ENCODE assay signal across 16 cellular contexts in the genomic region with DNA sequence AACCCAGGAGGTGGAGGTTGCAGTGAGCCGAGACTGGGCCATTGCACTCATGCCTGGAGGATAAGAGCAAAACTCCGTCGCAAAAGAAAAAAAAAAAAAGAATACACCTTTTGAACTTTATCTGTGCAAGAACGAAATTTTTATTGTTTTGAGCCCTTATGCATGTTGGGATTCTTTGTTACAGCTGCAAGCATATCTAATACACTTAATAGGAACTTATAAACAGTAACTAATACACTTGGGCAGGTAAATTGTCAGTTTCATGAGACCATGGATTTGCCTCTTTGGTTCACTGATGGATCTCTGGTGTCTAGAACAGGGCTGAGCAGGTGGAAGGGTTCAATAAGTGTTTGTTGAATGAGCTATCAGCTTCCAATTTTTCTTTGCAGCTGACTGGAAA.
DNase-seq lines count a peak whose midpoint lies in the region; ATAC-seq and TF ChIP-seq lines count a peak whose summit lies in the region.
"Had no signal": no experiment of that assay in that cellular context is flagged by ENCODE, and none has a peak within 500 bp of the region (broad histone marks: within the 10 kb centered on the region; RNA-seq: fewer than 3 reads in every experiment).

No MANE protein-coding gene starts in this region.

- no peak for TF ChIP-seq RAD21 in HCT116 (IDR thresholded peaks at IDR 0.05; ENCODE audit: low read depth)

- POLR2A ChIA-PET in HCT116 (lab: Charles Lee), result interaction anchor here (0.7 to 1.3 kb wide), 2 partner anchors 23 to 27 kb away, joined by 3 read pairs; no protein-coding TSS in a partner anchor

- H3K4me3 ChIP-seq in ACC112 (ENCODE audit: low read depth, low read length) (peak overlapping the region; percentile 41), HCT116 (replicated peaks in 1 of 2; ENCODE audit: low read depth in 1 of 2, low read length in 2 of 2) (peak overlapping the region in 1 of 2 experiments; percentile 48; a peak in 1 of 4 replicates), adipocyte (ENCODE audit: low read length) (peak overlapping the region; percentile 66)

- intact Hi-C loops in HCT116 (cut with micrococcal nuclease), result no loop called here

- H3K9ac ChIP-seq in HCT116 (ENCODE audit: low read length) (peak overlapping the region; percentile 53; the same call in 1 of the 2 replicates), adipocyte (ENCODE audit: low read length) (peak overlapping the region; percentile 6)

- RAD21 ChIA-PET in HCT116 (lab: Charles Lee; ENCODE audit: low non-redundant PET in 1 of 2, low total read pairs in 2 of 2, uncharacterized antibody in 2 of 2, unreplicated experiment in 2 of 2), result interaction anchor here in 1 of 2 experiments (1.0 kb wide), 1 partner anchor 27 kb away, joined by 3 read pairs; no protein-coding TSS in a partner anchor

- no peak for DNase-seq in HCT116 (ENCODE audit: low read depth, low spot score)
- DNase-seq in adipocyte (ENCODE audit: low read depth), result no peak
- no peak for DNase-seq in foreskin keratinocyte
- DNase-seq in DMS53 (lab: John Stamatoyannopoulos, UW), result no peak
- no peak for DNase-seq in dedifferentiated amniotic fluid mesenchymal stem cell (ENCODE audit: extremely low spot score)
- DNase-seq: DMS79 treated with DMSO at 0.1 percent for 48 hours, H7, KG1, MV-4-11, NCI-H1694 treated with DMSO at 0.1 percent for 48 hours, NCI-H510A, OCI-M1 had no signal

- CTCF ChIA-PET in HCT116 (lab: Charles Lee), result interaction anchor here (0.9 kb wide), 1 partner anchor 120 kb away, joined by 3 read pairs; no protein-coding TSS in a partner anchor

- peak overlapping the region; percentile 75 for H3K4me2 ChIP-seq in HCT116 (ENCODE audit: low read length)

- H3K9me3 ChIP-seq in HCT116 (ENCODE audit: control insufficient read depth in 1 of 2, insufficient read depth in 1 of 2, low read depth in 1 of 2, low read length in 2 of 2) (peaks cover 0 to 4% of the 10 kb centered on the region in 2 experiments; a peak in 1 of 4 replicates), adipocyte (ENCODE audit: control insufficient read depth, low read length) (peaks cover 8% of the 10 kb centered on the region)

- ATAC-seq in HCT116, result no peak
- no peak for ATAC-seq in foreskin keratinocyte
- no peak for ATAC-seq in GM21447 (IDR thresholded peaks at IDR 0.05; ENCODE audit: unreplicated experiment)
- no peak for ATAC-seq in GM19463 (IDR thresholded peaks at IDR 0.05; ENCODE audit: unreplicated experiment)

- no peaks in the 10 kb centered on the region for H3K9me2 ChIP-seq in HCT116 (ENCODE audit: insufficient read depth)

- H3K36me3 ChIP-seq in ACC112 (ENCODE audit: insufficient read depth, low read length) (no peaks in the 10 kb centered on the region), HCT116 (ENCODE audit: control insufficient read depth in 1 of 2, insufficient read depth in 2 of 2, low read length in 2 of 2) (no peaks in the 10 kb centered on the region), adipocyte (ENCODE audit: control insufficient read depth, insufficient read depth, low read length, severe bottlenecking) (no peaks in the 10 kb centered on the region)

- peak overlapping the region; percentile 99 for H3K27ac ChIP-seq in ACC112 (ENCODE audit: low read depth, low read length)
- H3K27ac ChIP-seq in HCT116 (ENCODE audit: low read depth, low read length), result peak overlapping the region; percentile 91
- peak overlapping the region; percentile 29 for H3K27ac ChIP-seq in foreskin keratinocyte
- H3K27ac ChIP-seq: C4-2B had no signal

- H3K4me1 ChIP-seq in ACC112 (ENCODE audit: control insufficient read depth, insufficient read depth, low read length, unreplicated experiment) (peaks cover 40% of the 10 kb centered on the region), HCT116 (ENCODE audit: control insufficient read depth in 1 of 2, insufficient read depth in 2 of 2, low read length in 2 of 2) (peaks cover 24 to 60% of the 10 kb centered on the region in 2 experiments), adipocyte (ENCODE audit: control insufficient read depth, insufficient read depth, low read length) (peaks cover 44% of the 10 kb centered on the region), foreskin keratinocyte (peaks cover 33% of the 10 kb centered on the region)

- TF ChIP-seq POLR2A in HCT116 (IDR thresholded peaks at IDR 0.05; ENCODE audit: borderline replicate concordance, extremely low read depth, insufficient read depth, insufficient read length), result no peak

- H2AFZ ChIP-seq in ACC112 (ENCODE audit: low read length, unreplicated experiment) (no peak overlapping the region), HCT116 (ENCODE audit: low read depth, low read length, poor library complexity, severe bottlenecking) (peak overlapping the region; percentile 24)

- BruUV-seq in HCT116 (replicated peaks; lab: Mats Ljungman, UMichigan), result no TSS peak

- no peaks in the 10 kb centered on the region for H3K79me2 ChIP-seq in ACC112 (ENCODE audit: control insufficient read depth, insufficient read depth, low read length, unreplicated experiment)
- no peaks in the 10 kb centered on the region for H3K79me2 ChIP-seq in HCT116 (ENCODE audit: insufficient read depth, low read length)

- no peaks in the 10 kb centered on the region for H3K27me3 ChIP-seq in ACC112 (ENCODE audit: insufficient read depth, low read length)
- no peaks in the 10 kb centered on the region for H3K27me3 ChIP-seq in HCT116 (ENCODE audit: insufficient read depth, low read length)
- H3K27me3 ChIP-seq in adipocyte (replicated peaks; ENCODE audit: control insufficient read depth, insufficient read depth, low read length), result no peaks in the 10 kb centered on the region
- no peaks in the 10 kb centered on the region for H3K27me3 ChIP-seq in foreskin keratinocyte

- TF ChIP-seq CTCF in HCT116 (IDR thresholded peaks at IDR 0.05 in 2 of 3, conservative IDR thresholded peaks at IDR 0.05 in 1 of 3; ENCODE audit: borderline replicate concordance in 1 of 3, insufficient read depth in 1 of 3, low read depth in 2 of 3, low read length in 2 of 3) (no peak), foreskin keratinocyte (conservative IDR thresholded peaks at IDR 0.05) (no peak)

- no peaks in the 10 kb centered on the region for H4K20me1 ChIP-seq in HCT116 (ENCODE audit: insufficient read depth)

TF ChIP-seq in HCT116, 20 proteins besides CTCF, POLR2A, EP300 and RAD21:
- TF ChIP-seq SIN3A (IDR thresholded peaks at IDR 0.05; ENCODE audit: low read depth), result 0 out of 2 replicates have a peak, but pooled peaks have one; percentile 9
- TF ChIP-seq, protein P1, sequence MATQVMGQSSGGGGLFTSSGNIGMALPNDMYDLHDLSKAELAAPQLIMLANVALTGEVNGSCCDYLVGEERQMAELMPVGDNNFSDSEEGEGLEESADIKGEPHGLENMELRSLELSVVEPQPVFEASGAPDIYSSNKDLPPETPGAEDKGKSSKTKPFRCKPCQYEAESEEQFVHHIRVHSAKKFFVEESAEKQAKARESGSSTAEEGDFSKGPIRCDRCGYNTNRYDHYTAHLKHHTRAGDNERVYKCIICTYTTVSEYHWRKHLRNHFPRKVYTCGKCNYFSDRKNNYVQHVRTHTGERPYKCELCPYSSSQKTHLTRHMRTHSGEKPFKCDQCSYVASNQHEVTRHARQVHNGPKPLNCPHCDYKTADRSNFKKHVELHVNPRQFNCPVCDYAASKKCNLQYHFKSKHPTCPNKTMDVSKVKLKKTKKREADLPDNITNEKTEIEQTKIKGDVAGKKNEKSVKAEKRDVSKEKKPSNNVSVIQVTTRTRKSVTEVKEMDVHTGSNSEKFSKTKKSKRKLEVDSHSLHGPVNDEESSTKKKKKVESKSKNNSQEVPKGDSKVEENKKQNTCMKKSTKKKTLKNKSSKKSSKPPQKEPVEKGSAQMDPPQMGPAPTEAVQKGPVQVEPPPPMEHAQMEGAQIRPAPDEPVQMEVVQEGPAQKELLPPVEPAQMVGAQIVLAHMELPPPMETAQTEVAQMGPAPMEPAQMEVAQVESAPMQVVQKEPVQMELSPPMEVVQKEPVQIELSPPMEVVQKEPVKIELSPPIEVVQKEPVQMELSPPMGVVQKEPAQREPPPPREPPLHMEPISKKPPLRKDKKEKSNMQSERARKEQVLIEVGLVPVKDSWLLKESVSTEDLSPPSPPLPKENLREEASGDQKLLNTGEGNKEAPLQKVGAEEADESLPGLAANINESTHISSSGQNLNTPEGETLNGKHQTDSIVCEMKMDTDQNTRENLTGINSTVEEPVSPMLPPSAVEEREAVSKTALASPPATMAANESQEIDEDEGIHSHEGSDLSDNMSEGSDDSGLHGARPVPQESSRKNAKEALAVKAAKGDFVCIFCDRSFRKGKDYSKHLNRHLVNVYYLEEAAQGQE (IDR thresholded peaks at IDR 0.05; ENCODE audit: low read depth), result no peak

Comparison
In these comparisons a context has a peak if more than half of its experiments do, and no peak if none do; other contexts are left out.
1. H3K27ac ChIP-seq: peak in every context shown above with its lines; median percentile 99 in ACC112; 91 in HCT116; 29 in foreskin keratinocyte.